15 cellular contexts compared by ENCODE assay signal in genomic region chr7:6257602-6258001, GRCh38. TPM values are rescaled to one million over a fixed set of nuclear protein-coding genes. Genes with fewer than 3 reads are reported as not detected.
A peak's percentile ranks its signal among the peaks of the same experiment; 100 is the strongest.
DNase-seq lines count a peak whose midpoint lies in the region; ATAC-seq and TF ChIP-seq lines count a peak whose summit lies in the region.
"Had no signal": no experiment of that assay in that cellular context is flagged by ENCODE, and none has a peak within 500 bp of the region (broad histone marks: within the 10 kb centered on the region; RNA-seq: fewer than 3 reads in every experiment).

No MANE protein-coding gene starts in this region.

- no peak for TF ChIP-seq CTCF in WTC11 (IDR thresholded peaks at IDR 0.05)
- TF ChIP-seq CTCF in tibial nerve (IDR thresholded peaks at IDR 0.05): no peak

- H2AFZ ChIP-seq in GM23248: no peak overlapping the region
- H2AFZ ChIP-seq: parathyroid adenoma had no signal

- H3K27ac Mint-ChIP-seq in WTC11: peak overlapping the region; percentile 21; the same call in 1 of the 2 replicates
- peak overlapping the region; percentile 66 for H3K27ac Mint-ChIP-seq in memory B cell

- H3K36me3 Mint-ChIP-seq in WTC11: no peaks in the 10 kb centered on the region
- no peaks in the 10 kb centered on the region for H3K36me3 Mint-ChIP-seq in memory B cell

- peaks cover 45% of the 10 kb centered on the region for H3K4me1 Mint-ChIP-seq in WTC11
- peaks cover 24% of the 10 kb centered on the region for H3K4me1 Mint-ChIP-seq in memory B cell

- peaks cover 67% of the 10 kb centered on the region for H3F3A ChIP-seq in GM23248 (ENCODE audit: insufficient read depth)

- ATAC-seq in WTC11 (no peak; the same call in 1 of the 2 replicates), memory B cell (ENCODE audit: low read depth) (no peak), HG02642 (IDR thresholded peaks at IDR 0.05; ENCODE audit: poor library complexity, unreplicated experiment) (no peak)

- peak overlapping the region; percentile 82 for H3K9ac ChIP-seq in GM23248
- H3K9ac ChIP-seq: parathyroid adenoma had no signal

- no peaks in the 10 kb centered on the region for H3K27me3 ChIP-seq in GM23248 (replicated peaks; ENCODE audit: insufficient read depth)
- no peaks in the 10 kb centered on the region for H3K27me3 ChIP-seq in tibial nerve
- H3K27me3 ChIP-seq: adrenal gland, left lung had no signal

- in situ Hi-C loops in GM23248 (cut with MboI): no loop called here

- peaks cover 96% of the 10 kb centered on the region for H3K79me2 ChIP-seq in GM23248 (ENCODE audit: insufficient read depth)

- no peaks in the 10 kb centered on the region for H4K20me1 ChIP-seq in GM23248 (ENCODE audit: insufficient read depth)

- H3K27me3 Mint-ChIP-seq in WTC11 (ENCODE audit: low read depth): no peaks in the 10 kb centered on the region
- H3K27me3 Mint-ChIP-seq in memory B cell: peaks cover 5% of the 10 kb centered on the region

- H3K4me3 ChIP-seq in GM23248: 0 out of 2 replicates have a peak overlapping the region, but pooled peaks have one; percentile 11
- H3K4me3 ChIP-seq in tibial nerve: no peak overlapping the region
- H3K4me3 ChIP-seq: adrenal gland, left lung had no signal

- H3K4me2 ChIP-seq in GM23248 (ENCODE audit: unreplicated experiment): peak overlapping the region; percentile 80

- DNase-seq in GM23248: no peak
- DNase-seq in WTC11 (ENCODE audit: low spot score): no peak
- DNase-seq in memory B cell (ENCODE audit: low spot score in 2 of 2): no peak
- no peak for DNase-seq in tibial nerve (ENCODE audit: low spot score in 2 of 2)
- DNase-seq in NCI-H748 (lab: John Stamatoyannopoulos, UW; ENCODE audit: unreplicated experiment): no peak
- DNase-seq in activated gamma-delta T cell treated with Interleukin-2 at 50 U/mL for 16 hours: no peak
- DNase-seq: adrenal gland; Caco-2; effector memory CD4-positive, alpha-beta T cell; left lung; NCI-H1048; NCI-H446; stimulated activated CD4-positive, alpha-beta T cell treated with anti-CD3 and anti-CD28 coated beads, Interleukin-2, amount 100 ng/mL, for 48 hours had no signal

- POLR2A ChIA-PET in WTC11 (lab: Charles Lee): no interaction called here

- H3K9me3 ChIP-seq in GM23248 (ENCODE audit: low read depth) (no peaks in the 10 kb centered on the region), tibial nerve (no peaks in the 10 kb centered on the region)
- H3K9me3 ChIP-seq: adrenal gland, Caco-2, left lung had no signal

- H3K4me3 Mint-ChIP-seq in WTC11: no peak overlapping the region
- no peak overlapping the region for H3K4me3 Mint-ChIP-seq in memory B cell

- H3K4me1 ChIP-seq in GM23248 (ENCODE audit: insufficient read depth): peaks cover 96% of the 10 kb centered on the region
- peaks cover 0 to 94% (median 70%) of the 10 kb centered on the region in 4 donors for H3K4me1 ChIP-seq in tibial nerve
- H3K4me1 ChIP-seq: parathyroid adenoma had no signal

- H3K9me3 Mint-ChIP-seq in WTC11 (no peaks in the 10 kb centered on the region), memory B cell (no peaks in the 10 kb centered on the region)

- CTCF ChIA-PET in WTC11 (lab: Charles Lee): interaction anchor here (1.0 to 1.1 kb wide), 2 partner anchors 8 to 11 kb away, joined by 3 to 4 read pairs; no protein-coding TSS in a partner anchor

- TF ChIP-seq EP300 in tibial nerve (IDR thresholded peaks at IDR 0.05): no peak

- TF ChIP-seq POLR2A in tibial nerve (IDR thresholded peaks at IDR 0.05): no peak

- H3K9me2 ChIP-seq in GM23248 (ENCODE audit: insufficient read depth): no peaks in the 10 kb centered on the region

- WGBS in GM23248 (ENCODE audit: low coverage in 1 of 2, low lambda C conversion rate in 2 of 2, missing lambda C conversion rate in 2 of 2), 2 experiments: 89 to 90% methylated on average over 3 of the region's 3 CpGs
- WGBS in tibial nerve, 2 donors: 74 to 81% methylated on average over 3 of the region's 3 CpGs

- no peaks in the 10 kb centered on the region for H3K36me3 ChIP-seq in GM23248 (ENCODE audit: low read depth)
- H3K36me3 ChIP-seq in tibial nerve: no peaks in the 10 kb centered on the region
- H3K36me3 ChIP-seq: adrenal gland, left lung had no signal

- H3K27ac ChIP-seq in GM23248 (peak overlapping the region; percentile 90), tibial nerve (peak overlapping the region in 3 of 4 donors; percentile 41 to 91 (median 78))
- H3K27ac ChIP-seq: parathyroid adenoma had no signal

TF ChIP-seq in WTC11, 78 proteins besides CTCF, POLR2A, EP300 and RAD21:
- TF ChIP-seq E2F1 (CRISPR knock-in tag; IDR thresholded peaks at IDR 0.05): no peak
- no peak for TF ChIP-seq ELF4 (CRISPR knock-in tag; IDR thresholded peaks at IDR 0.05; ENCODE audit: low read depth)
- no peak for TF ChIP-seq RORB (CRISPR knock-in tag; IDR thresholded peaks at IDR 0.05)
- TF ChIP-seq TEAD1 (CRISPR knock-in tag; IDR thresholded peaks at IDR 0.05): no peak
- no peak for TF ChIP-seq USF1 (CRISPR knock-in tag; IDR thresholded peaks at IDR 0.05)
- TF ChIP-seq NFYB (CRISPR knock-in tag; conservative IDR thresholded peaks at IDR 0.05; ENCODE audit: low read depth): no peak

RNA-seq across cellular contexts. Expression of gene CYTH3, which starts 14.8 kb away (rescaled TPM):
- total RNA-seq in GM23248 (2014; rRNA removed; shearing (Covaris generic)): 45.5 and 47.1 TPM in 2 replicates
- polyA plus RNA-seq in GM23248 (2016; fragmentation: Nextera tagmentation; extraction: Ambion mirVana): 33.3 and 34.2 TPM in 2 replicates
- total RNA-seq in WTC11 (2021) (11.8 to 13.2 TPM (median 12.5 TPM) in 3 replicates), tibial nerve (10 to 100 TPM; 49.2 to 61.2 (median 53.2) TPM)
